Comparison of ENCODE assay signal across 25 cellular contexts in genomic region chr1:226017070-226017469, GRCh38.
"Had no signal": no experiment of that assay in that cellular context is flagged by ENCODE, and none has a peak within 500 bp of the region (broad histone marks: within the 10 kb centered on the region; RNA-seq: fewer than 3 reads in every experiment).

No MANE protein-coding gene starts in this region.

- H3K4me1 Mint-ChIP-seq: activated CD4-positive, alpha-beta T cell treated with anti-CD3 and anti-CD28 coated beads for 36 hours; activated CD8-positive, alpha-beta memory T cell treated with anti-CD3 and anti-CD28 coated beads, Interleukin-2, amount 10 ng/mL, durations not matched to agents 7 days and 5 days; activated naive CD8-positive, alpha-beta T cell treated with anti-CD3 and anti-CD28 coated beads, Interleukin-2, amount 50 U/mL, for 24 hours had no signal

- FAIRE-seq: endometrium, frontal cortex, islet of Langerhans had no signal

- H3K27me3 Mint-ChIP-seq: activated B cell treated with CpG ODN at 0.5 μM for 24 hours; activated CD4-positive, alpha-beta T cell treated with anti-CD3 and anti-CD28 coated beads for 36 hours; activated naive CD4-positive, alpha-beta T cell treated with anti-CD3 and anti-CD28 coated beads, Interleukin-2, amount 50 U/mL, for 24 hours; activated naive CD8-positive, alpha-beta T cell treated with anti-CD3 and anti-CD28 coated beads, Interleukin-2, amount 50 U/mL, for 24 hours had no signal

- H3K4me1 ChIP-seq: right lobe of liver, testis had no signal

- H3K9me3 ChIP-seq: left lung, ovary, right lobe of liver, testis, transverse colon had no signal

- H3K4me3 Mint-ChIP-seq: activated B cell treated with CpG ODN at 0.5 μM for 24 hours; activated CD4-positive, alpha-beta T cell treated with anti-CD3 and anti-CD28 coated beads for 36 hours; activated CD8-positive, alpha-beta memory T cell treated with anti-CD3 and anti-CD28 coated beads, Interleukin-2, amount 10 ng/mL, durations not matched to agents 7 days and 5 days; activated CD8-positive, alpha-beta T cell treated with anti-CD3 and anti-CD28 coated beads, Interleukin-2, amount 10 ng/mL, durations not matched to agents 7 days and 5 days; activated naive CD4-positive, alpha-beta T cell treated with anti-CD3 and anti-CD28 coated beads, Interleukin-2, amount 50 U/mL, for 24 hours; activated naive CD8-positive, alpha-beta T cell treated with anti-CD3 and anti-CD28 coated beads, Interleukin-2, amount 50 U/mL, for 24 hours; dendritic cell treated with granulocyte-macrophage colony-stimulating factor and Interleukin-4, amounts not matched to agents 40 ng/mL and 50 ng/mL, for 4 days had no signal

- H3K36me3 Mint-ChIP-seq: activated CD8-positive, alpha-beta memory T cell treated with anti-CD3 and anti-CD28 coated beads, Interleukin-2, amount 10 ng/mL, durations not matched to agents 7 days and 5 days; activated naive CD4-positive, alpha-beta T cell treated with anti-CD3 and anti-CD28 coated beads, Interleukin-2, amount 50 U/mL, for 24 hours had no signal

- H3K4me3 ChIP-seq: left lung, lung, ovary, right lobe of liver, testis, transverse colon had no signal

- DNase-seq: activated B cell treated with CpG ODN at 0.5 μM for 24 hours; activated CD4-positive, alpha-beta T cell treated with anti-CD3 and anti-CD28 coated beads for 36 hours; activated CD8-positive, alpha-beta memory T cell treated with anti-CD3 and anti-CD28 coated beads, Interleukin-2, amount 10 ng/mL, durations not matched to agents 7 days and 5 days; activated CD8-positive, alpha-beta T cell treated with anti-CD3 and anti-CD28 coated beads, Interleukin-2, amount 10 ng/mL, durations not matched to agents 7 days and 5 days; activated naive CD8-positive, alpha-beta T cell treated with anti-CD3 and anti-CD28 coated beads, Interleukin-2, amount 50 U/mL, for 24 hours; activated T-cell treated with anti-CD3 and anti-CD28 coated beads, Interleukin-2, amount 50 U/mL, for 48 hours; amygdala; central memory CD4-positive, alpha-beta T cell; effector CD8-positive, alpha-beta T cell; left lung; ovary; right lobe of liver; stimulated activated CD4-positive, alpha-beta T cell treated with anti-CD3 and anti-CD28 coated beads, Interleukin-2, amount 100 ng/mL, for 48 hours; stimulated activated naive CD8-positive, alpha-beta T cell treated with anti-CD3 and anti-CD28 coated beads, Interleukin-15, Interleukin-2, amounts not matched to agents 100 U/mL and 50 U/mL, for 24 hours; T-helper 9 cell; testis; transverse colon had no signal

- H3K36me3 ChIP-seq: left lung, ovary, right lobe of liver, transverse colon had no signal

- H3K27ac ChIP-seq: left lung, ovary, right lobe of liver, testis, transverse colon had no signal

- H3K9me3 Mint-ChIP-seq: activated B cell treated with CpG ODN at 0.5 μM for 24 hours; activated naive CD4-positive, alpha-beta T cell treated with anti-CD3 and anti-CD28 coated beads, Interleukin-2, amount 50 U/mL, for 24 hours; activated naive CD8-positive, alpha-beta T cell treated with anti-CD3 and anti-CD28 coated beads, Interleukin-2, amount 50 U/mL, for 24 hours; activated T-helper 2 cell treated with anti-CD3 and anti-CD28 coated beads, Interferon-gamma antibody, Interleukin-2, Interleukin-4, amounts not matched to agents 10 μg/mL and 5 μg/mL and 100 μg/mL, durations not matched to agents 14 hours and 24 hours and 36 hours; dendritic cell treated with granulocyte-macrophage colony-stimulating factor and Interleukin-4, amounts not matched to agents 40 ng/mL and 50 ng/mL, for 4 days had no signal

- H3K27ac Mint-ChIP-seq: activated B cell treated with CpG ODN at 0.5 μM for 24 hours; activated CD4-positive, alpha-beta T cell treated with anti-CD3 and anti-CD28 coated beads for 36 hours; activated CD8-positive, alpha-beta memory T cell treated with anti-CD3 and anti-CD28 coated beads, Interleukin-2, amount 10 ng/mL, durations not matched to agents 7 days and 5 days; activated CD8-positive, alpha-beta T cell treated with anti-CD3 and anti-CD28 coated beads, Interleukin-2, amount 10 ng/mL, durations not matched to agents 7 days and 5 days; activated naive CD4-positive, alpha-beta T cell treated with anti-CD3 and anti-CD28 coated beads, Interleukin-2, amount 50 U/mL, for 24 hours; activated naive CD8-positive, alpha-beta T cell treated with anti-CD3 and anti-CD28 coated beads, Interleukin-2, amount 50 U/mL, for 24 hours; activated T-helper 2 cell treated with anti-CD3 and anti-CD28 coated beads, Interferon-gamma antibody, Interleukin-2, Interleukin-4, amounts not matched to agents 10 μg/mL and 5 μg/mL and 100 μg/mL, durations not matched to agents 14 hours and 24 hours and 36 hours; dendritic cell treated with granulocyte-macrophage colony-stimulating factor and Interleukin-4, amounts not matched to agents 40 ng/mL and 50 ng/mL, for 4 days; progenitor cell of endocrine pancreas had no signal

- ATAC-seq: activated CD4-positive, alpha-beta T cell treated with anti-CD3 and anti-CD28 coated beads for 36 hours; activated CD8-positive, alpha-beta memory T cell treated with anti-CD3 and anti-CD28 coated beads, Interleukin-2, amount 10 ng/mL, durations not matched to agents 7 days and 5 days; activated CD8-positive, alpha-beta T cell treated with anti-CD3 and anti-CD28 coated beads, Interleukin-2, amount 10 ng/mL, durations not matched to agents 7 days and 5 days; activated naive CD8-positive, alpha-beta T cell treated with anti-CD3 and anti-CD28 coated beads, Interleukin-2, amount 50 U/mL, for 24 hours; left lung; right lobe of liver; stimulated activated naive CD8-positive, alpha-beta T cell treated with anti-CD3 and anti-CD28 coated beads, Interleukin-15, Interleukin-2, amounts not matched to agents 100 U/mL and 50 U/mL, for 24 hours had no signal

- H3K27me3 ChIP-seq: left lung, ovary, right lobe of liver, testis, transverse colon had no signal
